Comparison of ENCODE assay signal across 23 cellular contexts in the genomic region with DNA sequence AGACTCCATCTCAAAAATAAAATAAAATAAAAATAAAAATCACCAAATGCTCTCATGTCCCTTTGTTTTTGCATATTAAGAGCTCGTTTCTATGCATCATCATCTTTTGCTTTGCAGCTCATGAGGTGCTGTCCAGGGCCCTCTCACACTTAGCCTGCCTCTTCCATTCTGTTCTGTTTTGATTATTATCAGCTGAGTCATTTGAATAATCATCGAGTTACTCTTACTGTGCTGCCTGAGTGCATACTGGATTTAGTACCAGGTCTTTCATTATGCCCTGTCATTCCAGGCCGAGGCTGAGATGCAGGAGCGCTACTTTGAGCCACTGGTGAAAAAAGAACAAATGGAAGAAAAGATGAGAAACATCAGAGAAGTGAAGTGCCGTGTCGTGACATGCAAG. TPM values are rescaled to one million over a fixed set of nuclear protein-coding genes. Genes with fewer than 3 reads are reported as not detected.
DNase-seq lines count a peak whose midpoint lies in the region; TF ChIP-seq lines count a peak whose summit lies in the region.
"Had no signal": no experiment of that assay in that cellular context is flagged by ENCODE, and none has a peak within 500 bp of the region (broad histone marks: within the 10 kb centered on the region; RNA-seq: fewer than 3 reads in every experiment).

No MANE protein-coding gene starts in this region.

- DNase-seq in AG20443 (ENCODE audit: low spot score) = peak; percentile 52
- DNase-seq in M059J (ENCODE audit: low read depth) = peak; percentile 26
- peak; percentile 21 for DNase-seq in brain microvascular endothelial cell
- DNase-seq in non-pigmented ciliary epithelial cell (ENCODE audit: low read depth) = peak; percentile 15
- DNase-seq in pons (ENCODE audit: low spot score) = no peak
- no peak for DNase-seq in NCI-H146 (lab: John Stamatoyannopoulos, UW)
- no peak for DNase-seq in GDM1 (lab: John Stamatoyannopoulos, UW)
- no peak for DNase-seq in HCEC 1CT
- DNase-seq: activated CD4-positive, alpha-beta T cell treated with anti-CD3 and anti-CD28 coated beads for 1 hour; activated effector memory CD4-positive, alpha-beta T cell treated with Interleukin-2 at 50 U/mL for 16 hours; activated naive CD8-positive, alpha-beta T cell treated with anti-CD3 and anti-CD28 coated beads for 36 hours; activated T-cell treated with anti-CD3 and anti-CD28 coated beads for 4 hours; heart left ventricle; left cardiac atrium; MG63; NCI-H2107; NCI-H446 treated with DMSO at 0.1 percent for 48 hours; NCI-H82 had no signal

- no peak for TF ChIP-seq CTCF in brain microvascular endothelial cell (IDR thresholded peaks at IDR 0.05; ENCODE audit: low read depth, low read length, missing control alignments)

- no peak overlapping the region for H3K27ac ChIP-seq in brain microvascular endothelial cell
- H3K27ac ChIP-seq: heart left ventricle, parathyroid adenoma, right atrium auricular region, RWPE1 had no signal

- H3K4me3 ChIP-seq in brain microvascular endothelial cell (ENCODE audit: low read depth, low read length) = no peak overlapping the region
- H3K4me3 ChIP-seq: heart left ventricle, MG63, right atrium auricular region had no signal

- in situ Hi-C loops in brain microvascular endothelial cell (cut with HindIII; ENCODE audit: low pct_ligation_motif_present, low sequenced_read_pairs) = no loop called here

- H3K27me3 ChIP-seq in brain microvascular endothelial cell (replicated peaks) = no peaks in the 10 kb centered on the region
- H3K27me3 ChIP-seq: heart left ventricle, MG63, right atrium auricular region had no signal

- no peaks in the 10 kb centered on the region for H3K36me3 ChIP-seq in brain microvascular endothelial cell (replicated peaks)
- H3K36me3 ChIP-seq: heart left ventricle, right atrium auricular region had no signal

RNA-seq across cellular contexts. Expression of gene UCMA, which starts 33.0 kb away (rescaled TPM):
- total RNA-seq in M059J (2014; rRNA removed; shearing (Covaris generic)) = not detected in 2 replicates
- total RNA-seq: activated naive CD8-positive, alpha-beta T cell treated with anti-CD3 and anti-CD28 coated beads for 36 hours; endothelial cell of umbilical vein; left cardiac atrium; right atrium auricular region; SK-MEL-5 had no signal

RNA-seq across cellular contexts. Expression of gene MCM10, which starts 39.8 kb away (rescaled TPM):
- 9.4 and 11.6 TPM in 2 replicates for total RNA-seq in M059J (2014; rRNA removed; shearing (Covaris generic))

Comparison
In these comparisons a context has a peak if more than half of its experiments do, and no peak if none do; other contexts are left out.
1. DNase-seq: peak in AG20443 (single experiment), M059J (single experiment), brain microvascular endothelial cell (single experiment) and non-pigmented ciliary epithelial cell (single experiment); none in pons (single experiment), NCI-H146 (single experiment), GDM1 (single experiment) and HCEC 1CT (single experiment).